ENCODE assay signal across 10 cellular contexts in genomic region chr11:124402326-124402922, GRCh38. TPM values are rescaled to one million over a fixed set of nuclear protein-coding genes. Genes with fewer than 3 reads are reported as not detected.
A peak's percentile ranks its signal among the peaks of the same experiment; 100 is the strongest.
DNase-seq lines count a peak whose midpoint lies in the region; TF ChIP-seq lines count a peak whose summit lies in the region.
"Had no signal": no experiment of that assay in that cellular context is flagged by ENCODE, and none has a peak within 500 bp of the region (broad histone marks: within the 10 kb centered on the region; RNA-seq: fewer than 3 reads in every experiment).

No MANE protein-coding gene starts in this region.

- H2AFZ ChIP-seq in MM.1S (ENCODE audit: low read length), result no peak overlapping the region
- H2AFZ ChIP-seq in neural progenitor cell (replicated peaks), result no peak overlapping the region

- H3K4me2 ChIP-seq in MM.1S (ENCODE audit: low read depth, low read length) (no peak overlapping the region), neural progenitor cell (no peak overlapping the region)

- no peaks in the 10 kb centered on the region for H3K36me3 Mint-ChIP-seq in HFFc6 (ENCODE audit: low read depth)
- peaks cover 3% of the 10 kb centered on the region for H3K36me3 Mint-ChIP-seq in neural progenitor cell

- H3K4me1 ChIP-seq in MM.1S (ENCODE audit: low read length), result no peaks in the 10 kb centered on the region
- H3K4me1 ChIP-seq in neural progenitor cell, result no peaks in the 10 kb centered on the region

- H3K27ac Mint-ChIP-seq in HFFc6 (peak overlapping the region; percentile 72), neural progenitor cell (peak overlapping the region; percentile 53)

- TF ChIP-seq CTCF in HFFc6 (IDR thresholded peaks at IDR 0.05) (peak; percentile 92), MM.1S (IDR thresholded peaks at IDR 0.05; ENCODE audit: low read length) (peak; percentile 78), fibroblast of mammary gland (conservative IDR thresholded peaks at IDR 0.05; ENCODE audit: control insufficient read depth, insufficient read depth, low read depth, low read length) (peak; percentile 85), neural progenitor cell (IDR thresholded peaks at IDR 0.05) (peak; percentile 74)

- H3K4me1 Mint-ChIP-seq in HFFc6 (ENCODE audit: low read depth) (peaks cover 6% of the 10 kb centered on the region), neural progenitor cell (peaks cover 3% of the 10 kb centered on the region)

- DNase-seq in AG08395 (ENCODE audit: low spot score) (peak; percentile 74), GM04503 (ENCODE audit: low read depth) (peak; percentile 45), HFFc6 (peak; percentile 87), MM.1S (peak; percentile 64), fibroblast of mammary gland (ENCODE audit: low read depth) (peak; percentile 86), neural progenitor cell (ENCODE audit: low spot score) (peak; percentile 62), cortex of kidney (lab: John Stamatoyannopoulos, UW) (no peak)
- DNase-seq in activated CD4-positive, alpha-beta T cell treated with anti-CD3 and anti-CD28 coated beads, Interleukin-2, amount 50 U/mL, for 1 hour, result peak; percentile 21

- H3K36me3 ChIP-seq in MM.1S (replicated peaks; ENCODE audit: insufficient read depth, low read length) (no peaks in the 10 kb centered on the region), neural progenitor cell (no peaks in the 10 kb centered on the region)

- H3K9me3 ChIP-seq in MM.1S (replicated peaks; ENCODE audit: insufficient read depth, low read length), result no peaks in the 10 kb centered on the region
- H3K9me3 ChIP-seq in neural progenitor cell (ENCODE audit: low read depth), result no peaks in the 10 kb centered on the region

- H3F3A ChIP-seq in MM.1S (ENCODE audit: insufficient read depth, low read length) (no peaks in the 10 kb centered on the region), neural progenitor cell (ENCODE audit: low read depth) (no peaks in the 10 kb centered on the region)

- H3K9ac ChIP-seq in MM.1S (ENCODE audit: low read length), result no peak overlapping the region
- H3K9ac ChIP-seq in neural progenitor cell, result no peak overlapping the region

- H4K20me1 ChIP-seq in MM.1S (ENCODE audit: insufficient read depth, low read length) (no peaks in the 10 kb centered on the region), neural progenitor cell (ENCODE audit: low read depth) (no peaks in the 10 kb centered on the region)

- H3K4me3 ChIP-seq in MM.1S (ENCODE audit: low read length), result no peak overlapping the region
- no peak overlapping the region for H3K4me3 ChIP-seq in fibroblast of mammary gland (ENCODE audit: control insufficient read depth, low read depth, low read length)
- no peak overlapping the region for H3K4me3 ChIP-seq in neural progenitor cell

- H3K79me2 ChIP-seq in MM.1S (ENCODE audit: low read length), result no peaks in the 10 kb centered on the region
- no peaks in the 10 kb centered on the region for H3K79me2 ChIP-seq in neural progenitor cell (ENCODE audit: low read depth)

- no peaks in the 10 kb centered on the region for H3K9me2 ChIP-seq in MM.1S (replicated peaks; ENCODE audit: insufficient read depth, low read length)

- H3K27me3 ChIP-seq in MM.1S (replicated peaks; ENCODE audit: insufficient read depth, low read length) (no peaks in the 10 kb centered on the region), neural progenitor cell (no peaks in the 10 kb centered on the region)

- H3K4me3 Mint-ChIP-seq in HFFc6, result no peak overlapping the region
- H3K4me3 Mint-ChIP-seq in neural progenitor cell, result no peak overlapping the region

- no peak overlapping the region for H3K27ac ChIP-seq in MM.1S (ENCODE audit: low read length)
- H3K27ac ChIP-seq in neural progenitor cell, result no peak overlapping the region

- H3K27me3 Mint-ChIP-seq in HFFc6 (ENCODE audit: insufficient read depth) (no peaks in the 10 kb centered on the region), neural progenitor cell (ENCODE audit: insufficient read depth, low read depth) (no peaks in the 10 kb centered on the region)

- H3K9me3 Mint-ChIP-seq in HFFc6 (no peaks in the 10 kb centered on the region; the same call in 1 of the 2 replicates), neural progenitor cell (peaks cover 7% of the 10 kb centered on the region)

RNA-seq across cellular contexts. Expression of gene OR8B3, which starts 3.6 kb away (rescaled TPM):
- total RNA-seq in HFFc6 (2021; fragmentation: NEBNext Ultra II Directional; extraction: Animal tissue kit (Norgen Biotek cat#: 25700)), result not detected
- total RNA-seq in neural progenitor cell (ENCODE audit: low replicate concordance), result not detected in 2 replicates
- total RNA-seq: subcutaneous adipose tissue; T-helper 1 cell treated with Interleukin-12 subunit alpha and Interleukin-12 subunit beta and Interleukin-4 antibody, amounts not matched to agents 30 ng/mL and 1 ng/mL, for 36 hours had no signal

RNA-seq across cellular contexts. Expression of gene OR8B2, which starts 18.1 kb away (rescaled TPM):
- total RNA-seq in HFFc6 (2021; fragmentation: NEBNext Ultra II Directional; extraction: Animal tissue kit (Norgen Biotek cat#: 25700)), result not detected
- not detected in 2 replicates for total RNA-seq in neural progenitor cell (ENCODE audit: low replicate concordance)
- total RNA-seq: subcutaneous adipose tissue; T-helper 1 cell treated with Interleukin-12 subunit alpha and Interleukin-12 subunit beta and Interleukin-4 antibody, amounts not matched to agents 30 ng/mL and 1 ng/mL, for 36 hours had no signal

RNA-seq across cellular contexts. Expression of gene OR8B4, which starts 22.2 kb away (rescaled TPM):
- total RNA-seq in HFFc6 (2021; fragmentation: NEBNext Ultra II Directional; extraction: Animal tissue kit (Norgen Biotek cat#: 25700)), result not detected
- not detected in 2 replicates for total RNA-seq in neural progenitor cell (ENCODE audit: low replicate concordance)
- total RNA-seq: subcutaneous adipose tissue; T-helper 1 cell treated with Interleukin-12 subunit alpha and Interleukin-12 subunit beta and Interleukin-4 antibody, amounts not matched to agents 30 ng/mL and 1 ng/mL, for 36 hours had no signal

RNA-seq across cellular contexts. Expression of gene OR8B8, which starts 43.1 kb away (rescaled TPM):
- not detected for total RNA-seq in HFFc6 (2021; fragmentation: NEBNext Ultra II Directional; extraction: Animal tissue kit (Norgen Biotek cat#: 25700))
- total RNA-seq in neural progenitor cell (ENCODE audit: low replicate concordance), result not detected in 2 replicates
- total RNA-seq: subcutaneous adipose tissue; T-helper 1 cell treated with Interleukin-12 subunit alpha and Interleukin-12 subunit beta and Interleukin-4 antibody, amounts not matched to agents 30 ng/mL and 1 ng/mL, for 36 hours had no signal
